ENCODE assay signal across 8 cellular contexts in the genomic region with DNA sequence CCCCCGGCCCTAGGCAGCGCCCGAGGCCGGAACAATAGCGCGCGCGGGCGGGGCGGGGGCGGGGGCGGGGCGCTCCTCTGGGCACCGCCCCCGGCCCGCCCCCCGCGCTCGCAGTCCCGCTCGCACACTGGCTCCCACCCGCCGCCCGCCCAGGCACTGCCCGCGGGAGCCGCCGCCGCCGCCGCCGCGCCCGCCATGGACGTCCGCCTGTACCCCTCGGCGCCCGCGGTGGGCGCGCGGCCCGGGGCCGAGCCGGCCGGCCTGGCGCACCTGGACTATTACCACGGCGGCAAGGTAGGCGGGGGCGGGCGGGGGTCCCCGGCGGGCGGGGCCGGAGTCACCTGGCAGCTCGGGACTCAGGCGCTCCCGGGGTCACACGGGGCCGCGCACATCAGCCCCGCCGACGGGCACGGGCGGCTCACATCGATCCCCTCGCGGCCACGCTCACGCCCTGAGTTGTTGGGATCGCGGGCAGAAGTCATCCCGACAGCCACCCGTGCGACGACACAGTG. TPM values are rescaled to one million over a fixed set of nuclear protein-coding genes. Genes with fewer than 3 reads are reported as not detected.
A peak's percentile ranks its signal among the peaks of the same experiment; 100 is the strongest.
DNase-seq lines count a peak whose midpoint lies in the region; ATAC-seq, FAIRE-seq and TF ChIP-seq lines count a peak whose summit lies in the region.

A gene with protein sequence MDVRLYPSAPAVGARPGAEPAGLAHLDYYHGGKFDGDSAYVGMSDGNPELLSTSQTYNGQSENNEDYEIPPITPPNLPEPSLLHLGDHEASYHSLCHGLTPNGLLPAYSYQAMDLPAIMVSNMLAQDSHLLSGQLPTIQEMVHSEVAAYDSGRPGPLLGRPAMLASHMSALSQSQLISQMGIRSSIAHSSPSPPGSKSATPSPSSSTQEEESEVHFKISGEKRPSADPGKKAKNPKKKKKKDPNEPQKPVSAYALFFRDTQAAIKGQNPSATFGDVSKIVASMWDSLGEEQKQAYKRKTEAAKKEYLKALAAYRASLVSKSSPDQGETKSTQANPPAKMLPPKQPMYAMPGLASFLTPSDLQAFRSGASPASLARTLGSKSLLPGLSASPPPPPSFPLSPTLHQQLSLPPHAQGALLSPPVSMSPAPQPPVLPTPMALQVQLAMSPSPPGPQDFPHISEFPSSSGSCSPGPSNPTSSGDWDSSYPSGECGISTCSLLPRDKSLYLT (plus strand): TSS at position 156 of the 512 bp plus-strand sequence. CDS start 40 bp downstream, at position 196.

- no peak for TF ChIP-seq CTCF in GM06990 (IDR thresholded peaks at IDR 0.05; ENCODE audit: insufficient read depth, low read length, poor library complexity, severe bottlenecking)
- TF ChIP-seq CTCF in HFF-Myc (IDR thresholded peaks at IDR 0.05; ENCODE audit: low read depth, low read length, missing control alignments): no peak

- DNase-seq in GM06990 (ENCODE audit: extremely low read depth, insufficient read length) (peak; percentile 76), HFF-Myc (ENCODE audit: extremely low read depth, low read depth) (no peak), NCI-H510A (lab: John Stamatoyannopoulos, UW) (peak; percentile 56), frontal cortex (ENCODE audit: low spot score in 2 of 2) (peak; percentile 53 to 64), posterior vena cava (ENCODE audit: low spot score) (peak; percentile 83), retina (no peak), NCI-H1694 treated with DMSO at 0.1 percent for 48 hours (lab: John Stamatoyannopoulos, UW) (no peak)
- peak; percentile 67 to 68 for DNase-seq in activated T-cell treated with anti-CD3 and anti-CD28 coated beads, Interleukin-2, amount 50 U/mL, for 72 hours

- peak; percentile 64 to 65 for ATAC-seq in activated T-cell treated with anti-CD3 and anti-CD28 coated beads, Interleukin-2, amount 50 U/mL, for 72 hours (replicated peaks in 1 of 2)

- H3K27me3 Mint-ChIP-seq in activated T-cell treated with anti-CD3 and anti-CD28 coated beads, Interleukin-2, amount 50 U/mL, for 72 hours (ENCODE audit: low read depth): peaks cover 57% of the 10 kb centered on the region

- peaks cover 2 to 5% of the 10 kb centered on the region in 2 donors for H3K9me3 Mint-ChIP-seq in activated T-cell treated with anti-CD3 and anti-CD28 coated beads, Interleukin-2, amount 50 U/mL, for 72 hours

- H3K36me3 Mint-ChIP-seq in activated T-cell treated with anti-CD3 and anti-CD28 coated beads, Interleukin-2, amount 50 U/mL, for 72 hours (ENCODE audit: insufficient read depth in 2 of 2): peaks cover 10 to 18% of the 10 kb centered on the region in 2 donors

- intact Hi-C loops in posterior vena cava (cut with DNase I): no loop called here

- H3K36me3 ChIP-seq in GM06990 (ENCODE audit: control insufficient read depth, insufficient read depth, low read length): no peaks in the 10 kb centered on the region

- peak within 1 kb of the TSS; percentile 70 for H3K4me3 ChIP-seq in GM06990 (replicated peaks; ENCODE audit: low read depth, low read length)
- peak within 1 kb of the TSS; percentile 40 for H3K4me3 ChIP-seq in HFF-Myc (replicated peaks; ENCODE audit: low read depth, low read length)

- peak within 1 kb of the TSS; percentile 86 to 88 for H3K4me3 Mint-ChIP-seq in activated T-cell treated with anti-CD3 and anti-CD28 coated beads, Interleukin-2, amount 50 U/mL, for 72 hours

- peaks cover 45% of the 10 kb centered on the region for H3K4me1 Mint-ChIP-seq in activated T-cell treated with anti-CD3 and anti-CD28 coated beads, Interleukin-2, amount 50 U/mL, for 72 hours (ENCODE audit: low read depth)

- H3K27me3 ChIP-seq in GM06990 (replicated peaks; ENCODE audit: control insufficient read depth, insufficient read depth, low read length): no peaks in the 10 kb centered on the region; the same call in 1 of the 2 replicates

- peak within 1 kb of the TSS; percentile 10 for H3K27ac Mint-ChIP-seq in activated T-cell treated with anti-CD3 and anti-CD28 coated beads, Interleukin-2, amount 50 U/mL, for 72 hours

- FAIRE-seq in frontal cortex (lab: Jason Lieb, UNC): no peak

RNA-seq across cellular contexts. Expression of the gene that starts here (rescaled TPM):
- 10 to 100 TPM; 17.5 to 42.8 TPM for total RNA-seq in activated T-cell treated with anti-CD3 and anti-CD28 coated beads, Interleukin-2, amount 50 U/mL, for 72 hours
- total RNA-seq in frontal cortex: 0.41 TPM
- total RNA-seq in posterior vena cava: 1 to 10 TPM; 1.1 to 1.5 TPM

Comparison
In these comparisons a context has a peak if more than half of its experiments do, and no peak if none do; other contexts are left out.
1. RNA of the gene that starts here (total RNA-seq): 17.5 to 42.8 TPM in activated T-cell treated with anti-CD3 and anti-CD28 coated beads, Interleukin-2, amount 50 U/mL, for 72 hours; 1.1 to 1.5 TPM in posterior vena cava and 0.41 TPM in frontal cortex (single experiment); every median in the first group is over 4 times any median in the second.
2. Peak in DNase-seq in frontal cortex; RNA of the gene not detected or under 1 TPM.
3. DNase-seq: peak in GM06990 (single experiment), NCI-H510A (single experiment), activated T-cell treated with anti-CD3 and anti-CD28 coated beads, Interleukin-2, amount 50 U/mL, for 72 hours (2 of 2) and posterior vena cava (single experiment); none in HFF-Myc (single experiment), retina (single experiment) and NCI-H1694 treated with DMSO at 0.1 percent for 48 hours (single experiment).